ENCODE assay signal across 25 cellular contexts in the genomic region with DNA sequence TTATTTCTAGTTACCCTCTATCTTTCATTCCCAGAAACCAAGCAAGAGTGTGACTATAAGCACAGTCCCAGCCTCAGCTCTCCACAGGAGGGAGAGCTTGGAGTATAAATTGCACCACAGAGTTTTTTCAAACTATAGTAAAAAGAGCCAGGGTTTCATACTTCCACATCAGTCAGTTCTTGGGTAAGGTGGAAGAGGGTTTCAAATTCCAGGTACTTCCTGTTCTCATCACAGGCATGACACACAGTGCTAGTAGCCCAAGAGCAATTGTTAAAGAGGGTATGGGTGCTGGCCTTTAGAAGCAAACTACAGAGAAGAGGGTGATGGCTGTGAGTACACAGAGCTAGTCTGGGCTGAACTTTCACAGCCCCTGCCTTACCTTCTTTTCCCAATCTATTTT. TPM values are rescaled to one million over a fixed set of nuclear protein-coding genes. Genes with fewer than 3 reads are reported as not detected.
A peak's percentile ranks its signal among the peaks of the same experiment; 100 is the strongest.
DNase-seq lines count a peak whose midpoint lies in the region; ATAC-seq, FAIRE-seq and TF ChIP-seq lines count a peak whose summit lies in the region.
"Had no signal": no experiment of that assay in that cellular context is flagged by ENCODE, and none has a peak within 500 bp of the region (broad histone marks: within the 10 kb centered on the region; RNA-seq: fewer than 3 reads in every experiment).

No MANE protein-coding gene starts in this region.

- H3K4me3 ChIP-seq in breast epithelium = no peak overlapping the region
- H3K4me3 ChIP-seq in PC-3 (ENCODE audit: low read length) = no peak overlapping the region
- H3K4me3 ChIP-seq in endothelial cell of umbilical vein (replicated peaks in 1 of 3; ENCODE audit: insufficient read depth in 1 of 3, low read depth in 1 of 3, low read length in 3 of 3) = no peak overlapping the region
- H3K4me3 ChIP-seq in gastrocnemius medialis = no peak overlapping the region
- no peak overlapping the region for H3K4me3 ChIP-seq in vagina
- H3K4me3 ChIP-seq: GM12878, K562 had no signal

- dilution Hi-C loops in endothelial cell of umbilical vein (cut with MboI; ENCODE audit: extremely low pct_ligation_motif_present, low sequenced_read_pairs) = no loop called here

- H3F3A ChIP-seq in PC-3 (ENCODE audit: low read length, unreplicated experiment) = peaks cover 4% of the 10 kb centered on the region

- ATAC-seq in PC-3 (peak; percentile 39), gastrocnemius medialis (peak; percentile 87 to 91)
- ATAC-seq: GM12878, K562 had no signal

- H3K9me3 Mint-ChIP-seq in MCF 10A (ENCODE audit: unreplicated experiment) = no peaks in the 10 kb centered on the region

- peaks cover 6% of the 10 kb centered on the region for H3K36me3 Mint-ChIP-seq in MCF 10A (ENCODE audit: insufficient read depth, unreplicated experiment)
- H3K36me3 Mint-ChIP-seq: CD4-positive, CD25-positive, alpha-beta regulatory T cell had no signal

- TF ChIP-seq POLR2A in breast epithelium (IDR thresholded peaks at IDR 0.05) = no peak
- TF ChIP-seq POLR2A in endothelial cell of umbilical vein (IDR thresholded peaks at IDR 0.05; ENCODE audit: low read depth, low read length) = no peak
- no peak for TF ChIP-seq POLR2A in gastrocnemius medialis (IDR thresholded peaks at IDR 0.05)
- no peak for TF ChIP-seq POLR2A in vagina (IDR thresholded peaks at IDR 0.05)

- BruUV-seq in MCF 10A (replicated peaks; lab: Mats Ljungman, UMichigan) (no TSS peak), PC-3 (replicated peaks; lab: Mats Ljungman, UMichigan) (no TSS peak), endothelial cell of umbilical vein (replicated peaks; lab: Mats Ljungman, UMichigan) (no TSS peak)

- DNase-seq in MCF 10A (ENCODE audit: unreplicated experiment) = peak; percentile 23
- DNase-seq in breast epithelium (ENCODE audit: low spot score in 2 of 2) = no peak
- DNase-seq in PC-3 = peak; percentile 41
- no peak for DNase-seq in endothelial cell of umbilical vein (ENCODE audit: low read depth, low spot score)
- no peak for DNase-seq in gastrocnemius medialis
- no peak for DNase-seq in ecto neural progenitor cell (ENCODE audit: low spot score)
- DNase-seq in SW480 (ENCODE audit: low spot score) = no peak
- DNase-seq in vagina (ENCODE audit: extremely low spot score in 2 of 2) = no peak
- DNase-seq: ACHN; BE2C; C1 segment of cervical spinal cord; Caco-2; CD4-positive, CD25-positive, alpha-beta regulatory T cell; DMS153; DND-41; EL; H9; IMR-90 had no signal

- H3K9me3 ChIP-seq in breast epithelium = no peaks in the 10 kb centered on the region
- no peaks in the 10 kb centered on the region for H3K9me3 ChIP-seq in PC-3 (ENCODE audit: low read length)
- no peaks in the 10 kb centered on the region for H3K9me3 ChIP-seq in endothelial cell of umbilical vein (replicated peaks; ENCODE audit: control insufficient read depth, insufficient read depth, low read length)
- no peaks in the 10 kb centered on the region for H3K9me3 ChIP-seq in gastrocnemius medialis
- no peaks in the 10 kb centered on the region for H3K9me3 ChIP-seq in vagina
- H3K9me3 ChIP-seq: BE2C, Caco-2 had no signal

- intact Hi-C loops in MCF 10A (cut with micrococcal nuclease) = no loop called here
- intact Hi-C loops in breast epithelium (cut with DNase I; ENCODE audit: low total_unique reads) = no loop called here
- intact Hi-C loops in PC-3 (cut with micrococcal nuclease) = loop anchor here (5.0 to 10.0 kb wide), 3 partner anchors 189 to 977 kb away; no protein-coding TSS in a partner anchor
- intact Hi-C loops in endothelial cell of umbilical vein (cut with micrococcal nuclease) = loop anchor here (10.0 kb wide), 3 partner anchors 297 to 1323 kb away; no protein-coding TSS in a partner anchor
- intact Hi-C loops in gastrocnemius medialis (cut with DNase I; ENCODE audit: low total_unique reads) = no loop called here
- intact Hi-C loops in vagina (cut with DNase I) = loop anchor here (10.0 kb wide), 1 partner anchor 63 kb away; no protein-coding TSS in a partner anchor

- H3K27me3 ChIP-seq in breast epithelium (peaks cover 0 to 32% of the 10 kb centered on the region in 2 donors), PC-3 (ENCODE audit: low read length) (no peaks in the 10 kb centered on the region), endothelial cell of umbilical vein (ENCODE audit: control insufficient read depth in 2 of 2, insufficient read depth in 2 of 2, low read length in 2 of 2) (no peaks in the 10 kb centered on the region), gastrocnemius medialis (peaks cover 0 to 8% (median 0%) of the 10 kb centered on the region in 3 donors), vagina (no peaks in the 10 kb centered on the region)
- H3K27me3 ChIP-seq: BE2C had no signal

- in situ Hi-C loops in gastrocnemius medialis (cut with MboI; ENCODE audit: low sequenced_read_pairs in 4 of 4) = no loop called here

- no peak overlapping the region for H3K4me3 Mint-ChIP-seq in MCF 10A (ENCODE audit: unreplicated experiment)
- H3K4me3 Mint-ChIP-seq: CD4-positive, CD25-positive, alpha-beta regulatory T cell; H9 had no signal

- no peaks in the 10 kb centered on the region for H3K27me3 Mint-ChIP-seq in MCF 10A (ENCODE audit: insufficient read depth, unreplicated experiment)
- H3K27me3 Mint-ChIP-seq: CD4-positive, CD25-positive, alpha-beta regulatory T cell had no signal

- CTCF ChIA-PET in MCF 10A (lab: Yijun Ruan, JAX) (no interaction called here), PC-3 (lab: Charles Lee) (no interaction called here), endothelial cell of umbilical vein (lab: Charles Lee) (no interaction called here)

- no peaks in the 10 kb centered on the region for H3K79me2 ChIP-seq in PC-3 (ENCODE audit: low read length)
- H3K79me2 ChIP-seq in endothelial cell of umbilical vein (ENCODE audit: control insufficient read depth, insufficient read depth, low read length) = no peaks in the 10 kb centered on the region

- H3K9me1 ChIP-seq in endothelial cell of umbilical vein (replicated peaks; ENCODE audit: control insufficient read depth, extremely low read depth, insufficient read depth, low read length) = no peaks in the 10 kb centered on the region

- H2AFZ ChIP-seq in PC-3 (ENCODE audit: low read length) (0 out of 2 replicates have a peak overlapping the region, but pooled peaks have one; percentile 9), endothelial cell of umbilical vein (ENCODE audit: low read depth, low read length) (no peak overlapping the region)

- H3K4me2 ChIP-seq in PC-3 (ENCODE audit: low read length) (peak overlapping the region; percentile 63), endothelial cell of umbilical vein (ENCODE audit: insufficient read depth, low read length) (no peak overlapping the region)

- no peaks in the 10 kb centered on the region for H3K9me2 ChIP-seq in PC-3 (replicated peaks; ENCODE audit: low read length)

- H3K4me1 Mint-ChIP-seq in MCF 10A (ENCODE audit: insufficient read depth, unreplicated experiment) = no peaks in the 10 kb centered on the region
- H3K4me1 Mint-ChIP-seq: CD4-positive, CD25-positive, alpha-beta regulatory T cell had no signal

- TF ChIP-seq CTCF in MCF 10A (IDR thresholded peaks at IDR 0.05; ENCODE audit: unreplicated experiment) (no peak), breast epithelium (IDR thresholded peaks at IDR 0.05) (no peak), PC-3 (conservative IDR thresholded peaks at IDR 0.05; ENCODE audit: low read depth, low read length) (no peak), endothelial cell of umbilical vein (IDR thresholded peaks at IDR 0.05; ENCODE audit: extremely low read depth in 1 of 2, insufficient read depth in 1 of 2, low read depth in 1 of 2, low read length in 2 of 2) (no peak), gastrocnemius medialis (IDR thresholded peaks at IDR 0.05 in 4 of 5, conservative IDR thresholded peaks at IDR 0.05 in 1 of 5) (no peak), vagina (IDR thresholded peaks at IDR 0.05) (no peak)

- H3K27ac ChIP-seq in breast epithelium (no peak overlapping the region), PC-3 (ENCODE audit: low read length) (peak overlapping the region; percentile 76), endothelial cell of umbilical vein (ENCODE audit: insufficient read depth, low read depth, low read length) (no peak overlapping the region), gastrocnemius medialis (peak overlapping the region in 2 of 4 donors; percentile 13 to 50), vagina (no peak overlapping the region)
- H3K27ac ChIP-seq: HL-60 had no signal

- peak; percentile 67 for FAIRE-seq in endothelial cell of umbilical vein (lab: Jason Lieb, UNC)
- FAIRE-seq: A204.1, GM12878, H1, HTR-8/SVneo, K562 had no signal

- H3K36me3 ChIP-seq in breast epithelium (no peaks in the 10 kb centered on the region), PC-3 (ENCODE audit: low read depth, low read length) (no peaks in the 10 kb centered on the region), endothelial cell of umbilical vein (ENCODE audit: control insufficient read depth in 2 of 2, extremely low read depth in 1 of 2, insufficient read depth in 2 of 2, low read length in 2 of 2) (no peaks in the 10 kb centered on the region), gastrocnemius medialis (no peaks in the 10 kb centered on the region), vagina (no peaks in the 10 kb centered on the region)
- H3K36me3 ChIP-seq: BE2C had no signal

- H3K27ac Mint-ChIP-seq in MCF 10A (ENCODE audit: low read depth, unreplicated experiment) = no peak overlapping the region
- H3K27ac Mint-ChIP-seq: CD4-positive, CD25-positive, alpha-beta regulatory T cell; H9 had no signal

- no peaks in the 10 kb centered on the region for H4K20me1 ChIP-seq in PC-3 (ENCODE audit: low read length)
- H4K20me1 ChIP-seq in endothelial cell of umbilical vein (replicated peaks; ENCODE audit: control insufficient read depth, extremely low read depth, insufficient read depth, low read length) = no peaks in the 10 kb centered on the region

- H3K4me1 ChIP-seq in breast epithelium = no peaks in the 10 kb centered on the region
- peaks cover 31% of the 10 kb centered on the region for H3K4me1 ChIP-seq in PC-3 (ENCODE audit: insufficient read depth, low read length)
- H3K4me1 ChIP-seq in endothelial cell of umbilical vein (ENCODE audit: control insufficient read depth, extremely low read depth, insufficient read depth, low read length) = peaks cover 3% of the 10 kb centered on the region
- H3K4me1 ChIP-seq in gastrocnemius medialis = no peaks in the 10 kb centered on the region
- no peaks in the 10 kb centered on the region for H3K4me1 ChIP-seq in vagina
- H3K4me1 ChIP-seq: BE2C, Caco-2 had no signal

- POLR2A ChIA-PET in MCF 10A (lab: Yijun Ruan, JAX) = no interaction called here
- POLR2A ChIA-PET in PC-3 (lab: Charles Lee; ENCODE audit: unreplicated experiment) = no interaction called here
- POLR2A ChIA-PET in endothelial cell of umbilical vein (lab: Charles Lee) = no interaction called here

- H3K9ac ChIP-seq in PC-3 (ENCODE audit: low read length) (no peak overlapping the region), endothelial cell of umbilical vein (replicated peaks; ENCODE audit: extremely low read depth, insufficient read depth, low read length) (no peak overlapping the region)

RNA-seq across cellular contexts. Expression of gene IL1RAPL1, which starts 5.7 kb away (rescaled TPM):
- not detected in 2 replicates for total RNA-seq in MCF 10A (2022)
- under 1 TPM in 2 of 3 donors, not detected in 1; 0.16 to 0.44 TPM for total RNA-seq in breast epithelium
- total RNA-seq in PC-3 (2014; rRNA removed) = 0.12 and 0.44 TPM in 2 replicates
- total RNA-seq in endothelial cell of umbilical vein = 1.3 and 1.6 TPM in 2 replicates
- 0.79 and 0.84 TPM in 2 replicates for polyA plus RNA-seq in endothelial cell of umbilical vein
- polyA plus RNA-seq in endothelial cell of umbilical vein (2011; cell fraction: cytosol; rRNA removed) = 0.35 and 0.49 TPM in 2 replicates
- 1.9 and 2.2 TPM in 2 replicates for polyA plus RNA-seq in endothelial cell of umbilical vein (2011; cell fraction: nucleus; rRNA removed)
- 0.28 and 0.42 TPM in 2 replicates for polyA plus RNA-seq in endothelial cell of umbilical vein (2012)
- 4.5 and 5.9 TPM in 2 replicates for polyA minus RNA-seq in endothelial cell of umbilical vein
- not detected for polyA minus RNA-seq in endothelial cell of umbilical vein (2011; cell fraction: cytosol; rRNA and poly(A)+ RNA removed)
- 17.5 and 19.0 TPM in 2 replicates for polyA minus RNA-seq in endothelial cell of umbilical vein (2011; cell fraction: nucleus; rRNA and poly(A)+ RNA removed)
- total RNA-seq in gastrocnemius medialis = under 1 TPM in 2 of 4 donors, not detected in 2; 0.16 to 0.46 TPM
- total RNA-seq in vagina = not detected
- total RNA-seq: Caco-2; CD4-positive, CD25-positive, alpha-beta regulatory T cell; G401; GM12878 had no signal
- polyA plus RNA-seq: CD4-positive, CD25-positive, alpha-beta regulatory T cell; GM12878 had no signal

Comparison
In these comparisons a context has a peak if more than half of its experiments do, and no peak if none do; other contexts are left out.
1. DNase-seq: peak in MCF 10A (single experiment) and PC-3 (single experiment); none in breast epithelium (0 of 2), endothelial cell of umbilical vein (single experiment), gastrocnemius medialis (0 of 2), ecto neural progenitor cell (single experiment), SW480 (single experiment) and vagina (0 of 2).
2. intact Hi-C loops: an anchor here in PC-3 (5.0 to 10.0 kb wide), endothelial cell of umbilical vein (10.0 kb wide) and vagina (10.0 kb wide); none called in MCF 10A, breast epithelium and gastrocnemius medialis.